ENCODE assay signal across 24 cellular contexts in the genomic region with DNA sequence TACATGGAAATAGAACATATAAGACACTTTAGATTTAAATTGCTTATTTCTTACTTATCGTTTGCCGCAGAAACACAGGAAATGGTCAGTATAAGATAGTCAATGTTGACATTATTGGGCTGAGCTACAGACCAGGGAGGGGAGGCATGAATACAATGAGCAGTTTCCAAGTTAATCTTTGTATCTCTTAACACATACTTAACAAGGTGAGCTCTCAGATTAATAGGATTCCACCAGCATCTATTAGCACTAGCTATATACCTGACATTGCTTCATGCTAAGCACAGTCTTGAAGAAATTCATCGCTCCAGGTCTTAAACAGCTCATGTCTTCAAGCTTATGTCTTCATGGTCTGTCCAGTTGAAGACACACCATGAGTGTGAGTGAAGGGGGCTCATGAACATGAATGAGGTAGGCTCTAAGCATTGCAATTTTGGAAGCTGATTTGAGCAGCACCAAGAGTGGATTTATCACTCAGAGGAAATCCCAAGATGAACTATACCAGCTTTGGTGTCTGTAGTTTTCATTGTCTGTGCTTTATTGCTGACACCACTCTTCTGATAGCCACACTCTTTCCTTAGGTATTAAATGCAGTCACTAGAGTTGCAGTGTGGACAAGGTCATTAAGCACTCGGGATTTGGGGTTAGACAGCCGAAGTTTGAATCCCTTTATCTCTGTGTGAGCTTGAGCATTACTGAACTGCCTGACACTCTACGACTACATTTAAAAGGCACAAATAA.
DNase-seq lines count a peak whose midpoint lies in the region; ATAC-seq, FAIRE-seq and TF ChIP-seq lines count a peak whose summit lies in the region.
"Had no signal": no experiment of that assay in that cellular context is flagged by ENCODE, and none has a peak within 500 bp of the region (broad histone marks: within the 10 kb centered on the region; RNA-seq: fewer than 3 reads in every experiment).

No MANE protein-coding gene starts in this region.

- H3K4me3 Mint-ChIP-seq in endodermal cell = peak overlapping the region; percentile 25
- no peak overlapping the region for H3K4me3 Mint-ChIP-seq in Calu3 (ENCODE audit: low read depth, unreplicated experiment)
- H3K4me3 Mint-ChIP-seq in activated T-cell treated with anti-CD3 and anti-CD28 coated beads, Interleukin-2, amount 50 U/mL, for 24 hours = no peak overlapping the region
- H3K4me3 Mint-ChIP-seq: B cell; CD4-positive, alpha-beta T cell; CD8-positive, alpha-beta T cell had no signal

- H3K4me3 ChIP-seq in A549 (no peak overlapping the region), endodermal cell (ENCODE audit: low read length) (peak overlapping the region; percentile 31), mesendoderm (ENCODE audit: low read length) (no peak overlapping the region)
- H3K4me3 ChIP-seq: BLaER1 treated with 17β-estradiol and CSF1 and Interleukin-3, amounts not matched to agents 10 nM and 100 nM had no signal

- no peaks in the 10 kb centered on the region for H3K9me3 ChIP-seq in A549
- peaks cover 20% of the 10 kb centered on the region for H3K9me3 ChIP-seq in endodermal cell (ENCODE audit: control insufficient read depth, low read length)
- H3K9me3 ChIP-seq: BLaER1 treated with 17β-estradiol and CSF1 and Interleukin-3, amounts not matched to agents 10 nM and 100 nM; Caco-2 had no signal

- intact Hi-C loops in Calu3 (cut with micrococcal nuclease; ENCODE audit: unreplicated experiment) = no loop called here

- H3K27me3 Mint-ChIP-seq in endodermal cell (ENCODE audit: insufficient read depth) = no peaks in the 10 kb centered on the region
- no peaks in the 10 kb centered on the region for H3K27me3 Mint-ChIP-seq in Calu3 (ENCODE audit: unreplicated experiment)
- no peaks in the 10 kb centered on the region for H3K27me3 Mint-ChIP-seq in activated T-cell treated with anti-CD3 and anti-CD28 coated beads, Interleukin-2, amount 50 U/mL, for 24 hours
- H3K27me3 Mint-ChIP-seq: B cell; CD4-positive, alpha-beta T cell had no signal

- H3K27ac ChIP-seq in A549 = no peak overlapping the region
- H3K27ac ChIP-seq in endodermal cell (ENCODE audit: low read depth, low read length) = no peak overlapping the region
- peak overlapping the region; percentile 42 for H3K27ac ChIP-seq in mesendoderm (ENCODE audit: low read depth, low read length)
- H3K27ac ChIP-seq: BLaER1 treated with 17β-estradiol and CSF1 and Interleukin-3, amounts not matched to agents 10 nM and 100 nM; C4-2B had no signal

- no peak for TF ChIP-seq POLR2A in A549 (IDR thresholded peaks at IDR 0.05; ENCODE audit: low read length)

- H4K5ac ChIP-seq in mesendoderm (ENCODE audit: low read length) = no peak overlapping the region

- H3K36me3 Mint-ChIP-seq in endodermal cell (ENCODE audit: low read depth) (no peaks in the 10 kb centered on the region), Calu3 (ENCODE audit: insufficient read depth, unreplicated experiment) (no peaks in the 10 kb centered on the region)
- H3K36me3 Mint-ChIP-seq in activated T-cell treated with anti-CD3 and anti-CD28 coated beads, Interleukin-2, amount 50 U/mL, for 24 hours (ENCODE audit: low read depth) = no peaks in the 10 kb centered on the region
- H3K36me3 Mint-ChIP-seq: CD8-positive, alpha-beta T cell had no signal

- H3K4me1 Mint-ChIP-seq in endodermal cell (peaks cover 25% of the 10 kb centered on the region), Calu3 (ENCODE audit: low read depth, unreplicated experiment) (no peaks in the 10 kb centered on the region)
- H3K4me1 Mint-ChIP-seq in activated T-cell treated with anti-CD3 and anti-CD28 coated beads, Interleukin-2, amount 50 U/mL, for 24 hours (ENCODE audit: low read depth) = no peaks in the 10 kb centered on the region
- H3K4me1 Mint-ChIP-seq: B cell had no signal

- H2BK120ac ChIP-seq in mesendoderm (ENCODE audit: low read depth, low read length) = no peak overlapping the region

- POLR2A ChIA-PET in A549 (lab: Yijun Ruan, JAX) = no interaction called here

- ATAC-seq in A549 = no peak
- ATAC-seq: CD8-positive, alpha-beta T cell had no signal

- no peak overlapping the region for H3K9ac ChIP-seq in endodermal cell (ENCODE audit: extremely low read depth, low read length, poor library complexity, severe bottlenecking)
- no peak overlapping the region for H3K9ac ChIP-seq in mesendoderm (ENCODE audit: low read length)
- H3K9ac ChIP-seq: BLaER1 treated with 17β-estradiol and CSF1 and Interleukin-3, amounts not matched to agents 10 nM and 100 nM had no signal

- TF ChIP-seq CTCF in A549 (IDR thresholded peaks at IDR 0.05) = no peak
- TF ChIP-seq CTCF in endodermal cell (conservative IDR thresholded peaks at IDR 0.05) = no peak
- no peak for TF ChIP-seq CTCF in Calu3 (IDR thresholded peaks at IDR 0.05; ENCODE audit: unreplicated experiment)

- no peak for TF ChIP-seq RAD21 in A549 (conservative IDR thresholded peaks at IDR 0.05 in 1 of 2, IDR thresholded peaks at IDR 0.05 in 1 of 2)

- no peaks in the 10 kb centered on the region for H3K79me1 ChIP-seq in mesendoderm (ENCODE audit: low read length)

- H2BK15ac ChIP-seq in mesendoderm (replicated peaks; ENCODE audit: low read depth) = no peak overlapping the region

- TF ChIP-seq EP300 in A549 (IDR thresholded peaks at IDR 0.05) = no peak

- CTCF ChIA-PET in A549 (lab: Yijun Ruan, JAX) = no interaction called here
- CTCF ChIA-PET in Calu3 (lab: Charles Lee) = no interaction called here

- no peaks in the 10 kb centered on the region for H3K79me2 ChIP-seq in mesendoderm (ENCODE audit: control insufficient read depth, insufficient read depth, low read length)

- no peak overlapping the region for H3K23ac ChIP-seq in mesendoderm (ENCODE audit: low read length)

- no peak overlapping the region for H2AK5ac ChIP-seq in mesendoderm (ENCODE audit: low read length)

- H2BK5ac ChIP-seq in mesendoderm (ENCODE audit: low read length) = peak overlapping the region; percentile 77

- H3K18ac ChIP-seq in mesendoderm (ENCODE audit: low read length) = no peak overlapping the region

- H4K8ac ChIP-seq in mesendoderm (ENCODE audit: low read depth, low read length) = no peak overlapping the region

- no peaks in the 10 kb centered on the region for H3K27me3 ChIP-seq in endodermal cell (ENCODE audit: control insufficient read depth, insufficient read depth, low read length, poor library complexity, severe bottlenecking)
- H3K27me3 ChIP-seq in mesendoderm (ENCODE audit: insufficient read depth, low read length, poor library complexity) = no peaks in the 10 kb centered on the region
- H3K27me3 ChIP-seq: BLaER1 treated with 17β-estradiol and CSF1 and Interleukin-3, amounts not matched to agents 10 nM and 100 nM had no signal

- no peak for FAIRE-seq in A549 (lab: Jason Lieb, UNC)
- FAIRE-seq: A204.1, GM12891, GM19239 had no signal

- no peak for DNase-seq in A549 (ENCODE audit: low read depth in 1 of 2, low spot score in 1 of 2)
- DNase-seq in endodermal cell = peak; percentile 49
- DNase-seq in mesendoderm = peak; percentile 90
- no peak for DNase-seq in midbrain (lab: John Stamatoyannopoulos, UW)
- no peak for DNase-seq in Calu3
- no peak for DNase-seq in activated T-cell treated with anti-CD3 and anti-CD28 coated beads, Interleukin-2, amount 50 U/mL, for 24 hours
- DNase-seq: 8988T; AML-193; Caco-2; CD4-positive, alpha-beta T cell; CD8-positive, alpha-beta T cell; DMS 273 treated with DMSO at 0.1 percent for 48 hours; DMS153; DMS53; DMS79; DND-41; EL; GDM1 had no signal

- H3K56ac ChIP-seq in mesendoderm (ENCODE audit: low read length) = no peak overlapping the region

- H3K36me3 ChIP-seq in endodermal cell (ENCODE audit: control insufficient read depth, insufficient read depth, low read length) = no peaks in the 10 kb centered on the region
- H3K36me3 ChIP-seq in mesendoderm (ENCODE audit: control insufficient read depth, insufficient read depth, low read length) = no peaks in the 10 kb centered on the region
- H3K36me3 ChIP-seq: BLaER1 treated with 17β-estradiol and CSF1 and Interleukin-3, amounts not matched to agents 10 nM and 100 nM had no signal

- WGBS in A549 (ENCODE audit: missing lambda C conversion rate) = 39% methylated on average over 6 of the region's 6 CpGs
- WGBS in endodermal cell (ENCODE audit: insufficient coverage in 1 of 2, insufficient read length in 1 of 2), 2 experiments = 69 to 100% methylated on average over 1 to 6 of the region's 6 CpGs
- WGBS in mesendoderm (ENCODE audit: extremely low coverage, insufficient coverage, low lambda C conversion rate) = no CpG with 5 or more reads among the region's 6 CpGs

- H3K4me2 ChIP-seq in A549 (no peak overlapping the region), mesendoderm (ENCODE audit: low read length) (no peak overlapping the region)
- H3K4me2 ChIP-seq: BLaER1 treated with 17β-estradiol and CSF1 and Interleukin-3, amounts not matched to agents 10 nM and 100 nM had no signal

- peak overlapping the region; percentile 18 for H3K27ac Mint-ChIP-seq in endodermal cell
- no peak overlapping the region for H3K27ac Mint-ChIP-seq in Calu3 (ENCODE audit: unreplicated experiment)
- H3K27ac Mint-ChIP-seq in activated T-cell treated with anti-CD3 and anti-CD28 coated beads, Interleukin-2, amount 50 U/mL, for 24 hours = no peak overlapping the region
- H3K27ac Mint-ChIP-seq: B cell; CD4-positive, alpha-beta T cell; CD8-positive, alpha-beta T cell had no signal

- H3K4ac ChIP-seq in mesendoderm (ENCODE audit: low read depth, low read length) = no peak overlapping the region

- BruUV-seq in Calu3 (replicated peaks; lab: Mats Ljungman, UMichigan) = no TSS peak

- H3K4me1 ChIP-seq in A549 = no peaks in the 10 kb centered on the region
- H3K4me1 ChIP-seq in endodermal cell (ENCODE audit: control insufficient read depth, insufficient read depth, low read length) = peaks cover 15% of the 10 kb centered on the region
- peaks cover 4% of the 10 kb centered on the region for H3K4me1 ChIP-seq in mesendoderm (ENCODE audit: control insufficient read depth, low read depth, low read length)
- H3K4me1 ChIP-seq: BLaER1 treated with 17β-estradiol and CSF1 and Interleukin-3, amounts not matched to agents 10 nM and 100 nM; Caco-2 had no signal

- H3K9me3 Mint-ChIP-seq in endodermal cell = peaks cover 8% of the 10 kb centered on the region
- H3K9me3 Mint-ChIP-seq in Calu3 (ENCODE audit: low read depth, unreplicated experiment) = no peaks in the 10 kb centered on the region
- no peaks in the 10 kb centered on the region for H3K9me3 Mint-ChIP-seq in activated T-cell treated with anti-CD3 and anti-CD28 coated beads, Interleukin-2, amount 50 U/mL, for 24 hours
- H3K9me3 Mint-ChIP-seq: CD4-positive, alpha-beta T cell; CD8-positive, alpha-beta T cell had no signal

TF ChIP-seq in A549, 52 proteins besides CTCF, POLR2A, EP300 and RAD21:
- TF ChIP-seq MAZ (IDR thresholded peaks at IDR 0.05; ENCODE audit: borderline replicate concordance, low read depth, low read length) (no peak), MAFK (IDR thresholded peaks at IDR 0.05; ENCODE audit: partially characterized antibody) (peak; percentile 35), NFE2L2 (conservative IDR thresholded peaks at IDR 0.05; ENCODE audit: low read length) (no peak)

Comparison
In these comparisons a context has a peak if more than half of its experiments do, and no peak if none do; other contexts are left out.
1. DNase-seq: peak in endodermal cell (single experiment) and mesendoderm (single experiment); none in A549 (0 of 2), midbrain (single experiment), Calu3 (single experiment) and activated T-cell treated with anti-CD3 and anti-CD28 coated beads, Interleukin-2, amount 50 U/mL, for 24 hours (single experiment).